In genomic region chr4:55396305-55397023, GRCh38 we compare ENCODE assay signal across 8 cellular contexts.
DNase-seq lines count a peak whose midpoint lies in the region; ATAC-seq and TF ChIP-seq lines count a peak whose summit lies in the region.

No MANE protein-coding gene starts in this region.

- ATAC-seq in GM19397 (IDR thresholded peaks at IDR 0.05; ENCODE audit: unreplicated experiment) (peak; percentile 30), HG03460 (IDR thresholded peaks at IDR 0.05; ENCODE audit: unreplicated experiment) (peak; percentile 28)

- H3K27me3 Mint-ChIP-seq in T-helper 1 cell treated with Interleukin-12 subunit alpha and Interleukin-12 subunit beta and Interleukin-4 antibody, amounts not matched to agents 30 μg/mL and 1 μg/mL, for 36 hours (ENCODE audit: low read depth): no peaks in the 10 kb centered on the region

- H3K4me1 ChIP-seq in iPS-20b (ENCODE audit: insufficient read depth, low read length): peaks cover 16% of the 10 kb centered on the region; the same call in 1 of the 2 replicates

- peaks cover 39% of the 10 kb centered on the region for H3K4me1 Mint-ChIP-seq in T-helper 1 cell treated with Interleukin-12 subunit alpha and Interleukin-12 subunit beta and Interleukin-4 antibody, amounts not matched to agents 30 μg/mL and 1 μg/mL, for 36 hours (ENCODE audit: low read depth)

- peak overlapping the region; percentile 85 for H3K4me3 ChIP-seq in brain microvascular endothelial cell (ENCODE audit: low read depth, low read length)
- H3K4me3 ChIP-seq in iPS-20b (ENCODE audit: low read length): peak overlapping the region; percentile 99
- H3K4me3 ChIP-seq in skin epidermis: peak overlapping the region; percentile 73 to 100 (median 92)

- H3K9me3 Mint-ChIP-seq in T-helper 1 cell treated with Interleukin-12 subunit alpha and Interleukin-12 subunit beta and Interleukin-4 antibody, amounts not matched to agents 30 μg/mL and 1 μg/mL, for 36 hours: no peaks in the 10 kb centered on the region

- DNase-seq in COLO668 (lab: John Stamatoyannopoulos, UW; ENCODE audit: unreplicated experiment): peak; percentile 64
- no peak for DNase-seq in brain microvascular endothelial cell
- no peak for DNase-seq in foreskin melanocyte

- peak overlapping the region; percentile 98 for H3K4me3 Mint-ChIP-seq in T-helper 1 cell treated with Interleukin-12 subunit alpha and Interleukin-12 subunit beta and Interleukin-4 antibody, amounts not matched to agents 30 μg/mL and 1 μg/mL, for 36 hours

- in situ Hi-C loops in brain microvascular endothelial cell (cut with HindIII; ENCODE audit: low pct_ligation_motif_present, low sequenced_read_pairs): no loop called here

- peaks cover 19% of the 10 kb centered on the region for H3K36me3 ChIP-seq in brain microvascular endothelial cell (replicated peaks)
- H3K36me3 ChIP-seq in iPS-20b (ENCODE audit: insufficient read depth, low read depth, low read length): peaks cover 28% of the 10 kb centered on the region

- H3K9ac ChIP-seq in iPS-20b (ENCODE audit: low read depth, low read length): peak overlapping the region; percentile 93

- no peak for TF ChIP-seq CTCF in brain microvascular endothelial cell (IDR thresholded peaks at IDR 0.05; ENCODE audit: low read depth, low read length, missing control alignments)

- no peaks in the 10 kb centered on the region for H3K27me3 ChIP-seq in brain microvascular endothelial cell (replicated peaks)
- H3K27me3 ChIP-seq in iPS-20b (ENCODE audit: insufficient read depth, low read length): no peaks in the 10 kb centered on the region

- peak overlapping the region; percentile 85 for H3K27ac Mint-ChIP-seq in T-helper 1 cell treated with Interleukin-12 subunit alpha and Interleukin-12 subunit beta and Interleukin-4 antibody, amounts not matched to agents 30 μg/mL and 1 μg/mL, for 36 hours

- H3K9me3 ChIP-seq in iPS-20b (ENCODE audit: insufficient read depth, low read depth, low read length): no peaks in the 10 kb centered on the region

- peaks cover 17% of the 10 kb centered on the region for H3K36me3 Mint-ChIP-seq in T-helper 1 cell treated with Interleukin-12 subunit alpha and Interleukin-12 subunit beta and Interleukin-4 antibody, amounts not matched to agents 30 μg/mL and 1 μg/mL, for 36 hours (ENCODE audit: low read depth)

- H3K27ac ChIP-seq in brain microvascular endothelial cell (peak overlapping the region; percentile 98), iPS-20b (ENCODE audit: low read length) (peak overlapping the region; percentile 51), skin epidermis (peak overlapping the region; percentile 86 to 100 (median 97))
